2 cellular contexts compared by ENCODE assay signal in the genomic region with DNA sequence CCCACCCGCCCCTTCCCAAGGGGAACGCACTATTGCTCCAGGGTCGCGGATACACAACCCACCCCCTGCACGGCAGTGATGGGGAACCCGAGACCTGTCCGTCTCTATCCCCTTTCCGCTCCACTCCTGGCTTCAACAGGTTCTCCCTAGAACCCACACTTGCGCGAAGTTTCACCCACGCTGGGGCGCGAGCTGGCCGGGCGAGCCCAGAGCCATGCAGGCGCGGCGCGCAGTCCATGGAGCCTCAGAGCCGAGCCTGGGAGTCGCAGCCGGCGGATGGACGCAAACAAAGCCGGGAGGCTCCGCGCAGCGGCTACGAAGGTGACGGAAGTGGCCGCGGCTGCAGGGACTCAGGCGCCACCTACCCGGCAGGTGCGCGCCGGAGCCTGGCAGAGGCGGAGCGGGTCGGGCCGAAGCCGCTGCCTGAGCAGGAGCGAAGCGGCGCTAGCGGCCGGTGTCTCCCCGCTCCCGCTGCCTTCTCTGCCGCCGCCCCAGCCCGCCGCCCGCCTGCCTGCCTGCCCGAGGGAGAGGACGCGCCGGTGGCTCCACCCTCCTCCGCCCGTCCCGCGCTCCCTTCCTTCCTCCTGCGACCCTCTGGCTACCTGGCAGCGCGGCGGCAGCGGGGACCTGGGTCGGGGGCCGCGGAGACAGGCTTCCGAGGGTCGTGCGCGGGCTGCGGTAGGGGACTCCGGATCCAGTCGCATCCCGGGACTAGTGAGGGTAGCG.
TF ChIP-seq lines count a peak whose summit lies in the region.

No MANE protein-coding gene starts in this region.

TF ChIP-seq in GM23338, 12 proteins besides CTCF, POLR2A, EP300 and RAD21:
- no peak for TF ChIP-seq POLR2AphosphoS5 (IDR thresholded peaks at IDR 0.05; ENCODE audit: low read depth)
- no peak for TF ChIP-seq ZNF331 (CRISPR knock-in tag; IDR thresholded peaks at IDR 0.05; ENCODE audit: low read depth)
TF ChIP-seq in GM23338: peak in this region for 0.

TF ChIP-seq in endothelial cell of umbilical vein, 7 proteins besides CTCF, POLR2A, EP300 and RAD21:
- TF ChIP-seq JUN (IDR thresholded peaks at IDR 0.05; ENCODE audit: borderline replicate concordance, insufficient read depth, insufficient read length, low read depth): no peak
- TF ChIP-seq EZH2 (IDR thresholded peaks at IDR 0.05; ENCODE audit: borderline replicate concordance, low read depth, low read length, severe bottlenecking): peak; percentile 57
TF ChIP-seq in endothelial cell of umbilical vein: peak in this region for 1.
